ENCODE assay signal across 9 cellular contexts in genomic region chr12:54495327-54495726, GRCh38. TPM values are rescaled to one million over a fixed set of nuclear protein-coding genes. Genes with fewer than 3 reads are reported as not detected.
"Had no signal": no experiment of that assay in that cellular context is flagged by ENCODE, and none has a peak within 500 bp of the region (broad histone marks: within the 10 kb centered on the region; RNA-seq: fewer than 3 reads in every experiment).

No MANE protein-coding gene starts in this region.

- H3K4me3 ChIP-seq: GM12878 had no signal

- FAIRE-seq: G401.6, GM12878, GM12891, GM12892, GM18507, GM19239 had no signal

- DNase-seq: GDM1, GF-D8 had no signal

- ATAC-seq: GM12878 had no signal

RNA-seq across cellular contexts. Expression of gene NCKAP1L, which starts 2.2 kb away (rescaled TPM):
- total RNA-seq: G401 had no signal

RNA-seq across cellular contexts. Expression of gene GTSF1, which starts 21.9 kb away (rescaled TPM):
- total RNA-seq: G401 had no signal

RNA-seq across cellular contexts. Expression of gene PDE1B, which starts 54.1 kb away (rescaled TPM):
- total RNA-seq: G401 had no signal
